1 cellular context compared by ENCODE assay signal in genomic region chr20:17960927-17961599, GRCh38.
TF ChIP-seq lines count a peak whose summit lies in the region.

No MANE protein-coding gene starts in this region.

TF ChIP-seq in HepG2, 621 proteins besides CTCF, POLR2A, EP300 and RAD21 (continued from another document and continues in another):
- peak; percentile 88 for TF ChIP-seq ZNF503 (CRISPR knock-in tag; IDR thresholded peaks at IDR 0.05)
- 0 out of 2 replicates have a peak, but pooled peaks have one; percentile 44 for TF ChIP-seq MLXIP (CRISPR knock-in tag; IDR thresholded peaks at IDR 0.05; ENCODE audit: borderline replicate concordance)
- no peak for TF ChIP-seq TBL1XR1 (IDR thresholded peaks at IDR 0.05; ENCODE audit: borderline replicate concordance, low read length, partially characterized antibody)
- TF ChIP-seq CEBPZ (IDR thresholded peaks at IDR 0.05; ENCODE audit: low read length): no peak
- TF ChIP-seq SRSF9 (IDR thresholded peaks at IDR 0.05; ENCODE audit: borderline replicate concordance, insufficient read depth, low read depth, low read length, poor library complexity, severe bottlenecking): no peak
- peak; percentile 77 for TF ChIP-seq ZGPAT (CRISPR knock-in tag; IDR thresholded peaks at IDR 0.05)
- no peak for TF ChIP-seq ATF6 (CRISPR knock-in tag; conservative IDR thresholded peaks at IDR 0.05)
- no peak for TF ChIP-seq PCBP2 (optimal IDR thresholded peaks at IDR 0.05; ENCODE audit: low read depth, low read length, poor library complexity, severe bottlenecking)
- TF ChIP-seq ARID2 (CRISPR knock-in tag; IDR thresholded peaks at IDR 0.05; ENCODE audit: borderline replicate concordance): peak; percentile 48; the same call in 1 of the 2 replicates
- peak; percentile 78; the same call in 1 of the 2 replicates for TF ChIP-seq ZFP1 (CRISPR knock-in tag; IDR thresholded peaks at IDR 0.05)
- no peak for TF ChIP-seq ZNF382 (CRISPR knock-in tag; IDR thresholded peaks at IDR 0.05; ENCODE audit: borderline replicate concordance)
- no peak for TF ChIP-seq THAP8 (CRISPR knock-in tag; IDR thresholded peaks at IDR 0.05; ENCODE audit: borderline replicate concordance)
- no peak for TF ChIP-seq TCF12 (IDR thresholded peaks at IDR 0.05)
- no peak for TF ChIP-seq TCF12 (CRISPR knock-in tag; IDR thresholded peaks at IDR 0.05)
- 0 out of 2 replicates have a peak, but pooled peaks have one; percentile 44 for TF ChIP-seq ZNF580 (CRISPR knock-in tag; IDR thresholded peaks at IDR 0.05; ENCODE audit: borderline replicate concordance, low read depth)
- no peak for TF ChIP-seq ZNF780A (CRISPR knock-in tag; IDR thresholded peaks at IDR 0.05)
- TF ChIP-seq HMGA1 (CRISPR knock-in tag; conservative IDR thresholded peaks at IDR 0.05): no peak
- TF ChIP-seq ZKSCAN5 (CRISPR knock-in tag; IDR thresholded peaks at IDR 0.05): no peak
- peak; percentile 72; the same call in 1 of the 2 replicates for TF ChIP-seq SNAPC2 (CRISPR knock-in tag; IDR thresholded peaks at IDR 0.05)
- no peak for TF ChIP-seq PRDM10 (CRISPR knock-in tag; IDR thresholded peaks at IDR 0.05; ENCODE audit: low read depth)
- TF ChIP-seq SKI (IDR thresholded peaks at IDR 0.05; ENCODE audit: partially characterized antibody): no peak
- TF ChIP-seq ZFY (CRISPR knock-in tag; IDR thresholded peaks at IDR 0.05): no peak
- TF ChIP-seq ZNF547 (CRISPR knock-in tag; IDR thresholded peaks at IDR 0.05): no peak
- 0 out of 2 replicates have a peak, but pooled peaks have one; percentile 32 for TF ChIP-seq ZHX2 (IDR thresholded peaks at IDR 0.05; ENCODE audit: low read depth)
- no peak for TF ChIP-seq ZHX2 (CRISPR knock-in tag; IDR thresholded peaks at IDR 0.05; ENCODE audit: borderline replicate concordance)
- no peak for TF ChIP-seq BATF2 (CRISPR knock-in tag; IDR thresholded peaks at IDR 0.05)
